In genomic region chr5:143245929-143246561, GRCh38 we compare ENCODE assay signal across 10 cellular contexts.
DNase-seq lines count a peak whose midpoint lies in the region; ATAC-seq and TF ChIP-seq lines count a peak whose summit lies in the region.
"Had no signal": no experiment of that assay in that cellular context is flagged by ENCODE, and none has a peak within 500 bp of the region (broad histone marks: within the 10 kb centered on the region; RNA-seq: fewer than 3 reads in every experiment).

No MANE protein-coding gene starts in this region.

- no peaks in the 10 kb centered on the region for H3K36me3 ChIP-seq in breast epithelium
- no peaks in the 10 kb centered on the region for H3K36me3 ChIP-seq in upper lobe of right lung

- peaks cover 0 to 3% of the 10 kb centered on the region in 2 donors for H3K4me1 ChIP-seq in breast epithelium
- no peaks in the 10 kb centered on the region for H3K4me1 ChIP-seq in upper lobe of right lung

- H3K36me3 Mint-ChIP-seq in MCF 10A (ENCODE audit: insufficient read depth, unreplicated experiment) = no peaks in the 10 kb centered on the region
- no peaks in the 10 kb centered on the region for H3K36me3 Mint-ChIP-seq in activated naive CD4-positive, alpha-beta T cell treated with anti-CD3 and anti-CD28 coated beads, Interleukin-2, amount 10 ng/mL, durations not matched to agents 7 days and 5 days

- CTCF ChIA-PET in MCF 10A (lab: Yijun Ruan, JAX) (interaction anchor here (0.6 to 1.7 kb wide), 7 partner anchors 40 to 721 kb away, joined by 3 to 5 read pairs (median 4); no protein-coding TSS in a partner anchor), RWPE1 (lab: Yijun Ruan, JAX) (no interaction called here)
- CTCF ChIA-PET in activated naive CD4-positive, alpha-beta T cell treated with anti-CD3 and anti-CD28 coated beads, Interleukin-2, amount 10 ng/mL, durations not matched to agents 7 days and 5 days (lab: Charles Lee) = no interaction called here

- BruUV-seq in MCF 10A (replicated peaks; lab: Mats Ljungman, UMichigan) = no TSS peak

- peaks cover 67% of the 10 kb centered on the region for H3K4me1 Mint-ChIP-seq in MCF 10A (ENCODE audit: insufficient read depth, unreplicated experiment)
- no peaks in the 10 kb centered on the region for H3K4me1 Mint-ChIP-seq in activated naive CD4-positive, alpha-beta T cell treated with anti-CD3 and anti-CD28 coated beads, Interleukin-2, amount 10 ng/mL, durations not matched to agents 7 days and 5 days

- POLR2A ChIA-PET in MCF 10A (lab: Yijun Ruan, JAX) = interaction anchor here (0.6 to 4.0 kb wide), 27 partner anchors 10 to 250 kb away, joined by 3 to 94 read pairs (median 5); partner anchors contain the start of gene NR3C1
- POLR2A ChIA-PET in RWPE1 (lab: Yijun Ruan, JAX; ENCODE audit: low non-redundant PET) = no interaction called here

- peaks cover 8% of the 10 kb centered on the region for H3K9me3 Mint-ChIP-seq in MCF 10A (ENCODE audit: unreplicated experiment)
- peaks cover 7% of the 10 kb centered on the region for H3K9me3 Mint-ChIP-seq in activated naive CD4-positive, alpha-beta T cell treated with anti-CD3 and anti-CD28 coated beads, Interleukin-2, amount 10 ng/mL, durations not matched to agents 7 days and 5 days

- H3K4me3 ChIP-seq in breast epithelium (no peak overlapping the region), upper lobe of right lung (no peak overlapping the region)

- no peak for TF ChIP-seq POLR2A in breast epithelium (IDR thresholded peaks at IDR 0.05)

- peak overlapping the region; percentile 54 for H3K4me3 Mint-ChIP-seq in MCF 10A (ENCODE audit: unreplicated experiment)
- H3K4me3 Mint-ChIP-seq in activated naive CD4-positive, alpha-beta T cell treated with anti-CD3 and anti-CD28 coated beads, Interleukin-2, amount 10 ng/mL, durations not matched to agents 7 days and 5 days = no peak overlapping the region

- H3K27ac ChIP-seq in breast epithelium (no peak overlapping the region), RWPE1 (peak overlapping the region; percentile 99), upper lobe of right lung (no peak overlapping the region)
- H3K27ac ChIP-seq: C4-2B had no signal

- peak; percentile 99 for DNase-seq in MCF 10A (ENCODE audit: unreplicated experiment)
- no peak for DNase-seq in breast epithelium (ENCODE audit: low spot score in 2 of 2)
- peak; percentile 99 for DNase-seq in RWPE1 (ENCODE audit: low spot score)
- peak; percentile 88 for DNase-seq in fibroblast of the conjunctiva (ENCODE audit: low read depth)
- no peak for DNase-seq in upper lobe of right lung
- no peak for DNase-seq in T-helper 9 cell
- DNase-seq in activated naive CD4-positive, alpha-beta T cell treated with anti-CD3 and anti-CD28 coated beads, Interleukin-2, amount 10 ng/mL, durations not matched to agents 7 days and 5 days = no peak
- DNase-seq: NCI-H2227 treated with DMSO at 0.1 percent for 48 hours had no signal

- ATAC-seq in upper lobe of right lung = no peak
- no peak for ATAC-seq in HG03520 (IDR thresholded peaks at IDR 0.05; ENCODE audit: unreplicated experiment)

- H3K27me3 Mint-ChIP-seq in MCF 10A (ENCODE audit: insufficient read depth, unreplicated experiment) = no peaks in the 10 kb centered on the region
- H3K27me3 Mint-ChIP-seq in activated naive CD4-positive, alpha-beta T cell treated with anti-CD3 and anti-CD28 coated beads, Interleukin-2, amount 10 ng/mL, durations not matched to agents 7 days and 5 days = peaks cover 4% of the 10 kb centered on the region

- TF ChIP-seq CTCF in MCF 10A (IDR thresholded peaks at IDR 0.05; ENCODE audit: unreplicated experiment) (no peak), breast epithelium (IDR thresholded peaks at IDR 0.05) (no peak), RWPE1 (conservative IDR thresholded peaks at IDR 0.05; ENCODE audit: low read depth) (no peak), upper lobe of right lung (IDR thresholded peaks at IDR 0.05) (no peak)

- H3K27me3 ChIP-seq in breast epithelium (no peaks in the 10 kb centered on the region), upper lobe of right lung (no peaks in the 10 kb centered on the region)

- peak overlapping the region; percentile 84 for H3K27ac Mint-ChIP-seq in MCF 10A (ENCODE audit: low read depth, unreplicated experiment)
- H3K27ac Mint-ChIP-seq in activated naive CD4-positive, alpha-beta T cell treated with anti-CD3 and anti-CD28 coated beads, Interleukin-2, amount 10 ng/mL, durations not matched to agents 7 days and 5 days = no peak overlapping the region

- intact Hi-C loops in MCF 10A (cut with micrococcal nuclease) = loop anchor here (10.0 kb wide), 1 partner anchor 321 kb away; no protein-coding TSS in a partner anchor
- intact Hi-C loops in breast epithelium (cut with DNase I; ENCODE audit: low total_unique reads) = no loop called here
- intact Hi-C loops in upper lobe of right lung (cut with DNase I) = no loop called here

- no peaks in the 10 kb centered on the region for H3K9me3 ChIP-seq in breast epithelium
- H3K9me3 ChIP-seq in upper lobe of right lung = no peaks in the 10 kb centered on the region

Comparison
In these comparisons a context has a peak if more than half of its experiments do, and no peak if none do; other contexts are left out.
1. DNase-seq: peak in MCF 10A (single experiment), RWPE1 (single experiment) and fibroblast of the conjunctiva (single experiment); none in breast epithelium (0 of 2), upper lobe of right lung (single experiment), T-helper 9 cell (single experiment) and activated naive CD4-positive, alpha-beta T cell treated with anti-CD3 and anti-CD28 coated beads, Interleukin-2, amount 10 ng/mL, durations not matched to agents 7 days and 5 days (single experiment).